Comparison of ENCODE assay signal across 8 cellular contexts in genomic region chrX:154409222-154409871, GRCh38. TPM values are rescaled to one million over a fixed set of nuclear protein-coding genes. Genes with fewer than 3 reads are reported as not detected.
DNase-seq lines count a peak whose midpoint lies in the region; ATAC-seq and TF ChIP-seq lines count a peak whose summit lies in the region.

Gene DNASE1L1, minus strand, starts transcription at chrX:154409254. Its CDS starts 3,686 bp downstream, at chrX:154405568.

- peaks cover 6% of the 10 kb centered on the region for H3K36me3 Mint-ChIP-seq in T-helper 2 cell treated with Interferon-gamma antibody and Interleukin-4, amounts not matched to agents 5 μg/mL and 100 μg/mL, for 36 hours (ENCODE audit: low read depth)

- H3K4me3 ChIP-seq in epithelial cell of esophagus (ENCODE audit: low read length) (peak within 1 kb of the TSS; percentile 44), mononuclear cell (ENCODE audit: low read length) (peak within 1 kb of the TSS; percentile 38), uterus (no peak within 1 kb of the TSS)

- H3K36me3 ChIP-seq in uterus = no peaks in the 10 kb centered on the region

- no peaks in the 10 kb centered on the region for H3K27me3 ChIP-seq in mononuclear cell (ENCODE audit: insufficient read depth, low read length)
- no peaks in the 10 kb centered on the region for H3K27me3 ChIP-seq in uterus

- TF ChIP-seq POLR2A in uterus (IDR thresholded peaks at IDR 0.05) = peak in 1 of 2 donors; percentile 32

- H3K9me3 ChIP-seq in mononuclear cell (ENCODE audit: low read depth, low read length) (no peaks in the 10 kb centered on the region), uterus (no peaks in the 10 kb centered on the region)

- no peaks in the 10 kb centered on the region for H3K27me3 Mint-ChIP-seq in T-helper 2 cell treated with Interferon-gamma antibody and Interleukin-4, amounts not matched to agents 5 μg/mL and 100 μg/mL, for 36 hours (ENCODE audit: low read depth)

- peak within 1 kb of the TSS; percentile 72 for H3K27ac Mint-ChIP-seq in T-helper 2 cell treated with Interferon-gamma antibody and Interleukin-4, amounts not matched to agents 5 μg/mL and 100 μg/mL, for 36 hours

- H3K4me3 Mint-ChIP-seq in T-helper 2 cell treated with Interferon-gamma antibody and Interleukin-4, amounts not matched to agents 5 μg/mL and 100 μg/mL, for 36 hours = peak within 1 kb of the TSS; percentile 72

- intact Hi-C loops in uterus (cut with DNase I; ENCODE audit: low total_unique reads) = no loop called here

- peak; percentile 50 for ATAC-seq in HG02642 (IDR thresholded peaks at IDR 0.05; ENCODE audit: poor library complexity, unreplicated experiment)

- H3K4me1 Mint-ChIP-seq in T-helper 2 cell treated with Interferon-gamma antibody and Interleukin-4, amounts not matched to agents 5 μg/mL and 100 μg/mL, for 36 hours (ENCODE audit: low read depth) = peaks cover 8% of the 10 kb centered on the region

- H3K9me3 Mint-ChIP-seq in T-helper 2 cell treated with Interferon-gamma antibody and Interleukin-4, amounts not matched to agents 5 μg/mL and 100 μg/mL, for 36 hours = no peaks in the 10 kb centered on the region

- peak within 1 kb of the TSS; percentile 50 to 65 for H3K27ac ChIP-seq in uterus

- TF ChIP-seq CTCF in epithelial cell of esophagus (IDR thresholded peaks at IDR 0.05; ENCODE audit: insufficient read depth, low read depth, low read length, missing control alignments) (no peak), uterus (IDR thresholded peaks at IDR 0.05) (no peak)

- H3K4me1 ChIP-seq in mononuclear cell (ENCODE audit: insufficient read depth, low read length) (peaks cover 31% of the 10 kb centered on the region), uterus (no peaks in the 10 kb centered on the region)

- DNase-seq in ELR (ENCODE audit: low read depth) (peak; percentile 94), epithelial cell of esophagus (ENCODE audit: low read depth) (peak; percentile 74), uterus (peak; percentile 79 to 85), DMS153 (lab: John Stamatoyannopoulos, UW) (no peak)
- peak; percentile 21 for DNase-seq in T-helper 2 cell treated with Interferon-gamma antibody and Interleukin-4, amounts not matched to agents 5 μg/mL and 100 μg/mL, for 36 hours (ENCODE audit: low spot score)
- DNase-seq in effector CD4-positive, alpha-beta T cell = no peak

RNA-seq across cellular contexts. Expression of gene DNASE1L1, which starts in this region (rescaled TPM):
- total RNA-seq in mononuclear cell = 30.2 TPM
- 10 to 100 TPM; 10.2 to 31.8 (median 21.2) TPM for total RNA-seq in uterus

Comparison
In these comparisons a context has a peak if more than half of its experiments do, and no peak if none do; other contexts are left out.
1. DNase-seq: peak in ELR (single experiment), T-helper 2 cell treated with Interferon-gamma antibody and Interleukin-4, amounts not matched to agents 5 μg/mL and 100 μg/mL, for 36 hours (single experiment), epithelial cell of esophagus (single experiment) and uterus (2 of 2); none in effector CD4-positive, alpha-beta T cell (single experiment) and DMS153 (single experiment).
2. H3K4me3 ChIP-seq: peak in epithelial cell of esophagus (single experiment) and mononuclear cell (single experiment); none in uterus (0 of 2).